9 cellular contexts compared by ENCODE assay signal in genomic region chr2:120118471-120118870, GRCh38.
"Had no signal": no experiment of that assay in that cellular context is flagged by ENCODE, and none has a peak within 500 bp of the region (broad histone marks: within the 10 kb centered on the region; RNA-seq: fewer than 3 reads in every experiment).

No MANE protein-coding gene starts in this region.

- FAIRE-seq: HepG2 had no signal

- ATAC-seq: HCT116, HepG2 had no signal

- H2AFZ ChIP-seq: GM23248 had no signal

- H3K27ac ChIP-seq: GM23248, HL-60 had no signal

- H3K9ac ChIP-seq: GM23248 had no signal

- H3K4me3 ChIP-seq: GM23248, HAP-1 had no signal

- DNase-seq: GM23248, GOT3, H7, Kasumi-1, KG1 had no signal
